31 cellular contexts compared by ENCODE assay signal in the genomic region with DNA sequence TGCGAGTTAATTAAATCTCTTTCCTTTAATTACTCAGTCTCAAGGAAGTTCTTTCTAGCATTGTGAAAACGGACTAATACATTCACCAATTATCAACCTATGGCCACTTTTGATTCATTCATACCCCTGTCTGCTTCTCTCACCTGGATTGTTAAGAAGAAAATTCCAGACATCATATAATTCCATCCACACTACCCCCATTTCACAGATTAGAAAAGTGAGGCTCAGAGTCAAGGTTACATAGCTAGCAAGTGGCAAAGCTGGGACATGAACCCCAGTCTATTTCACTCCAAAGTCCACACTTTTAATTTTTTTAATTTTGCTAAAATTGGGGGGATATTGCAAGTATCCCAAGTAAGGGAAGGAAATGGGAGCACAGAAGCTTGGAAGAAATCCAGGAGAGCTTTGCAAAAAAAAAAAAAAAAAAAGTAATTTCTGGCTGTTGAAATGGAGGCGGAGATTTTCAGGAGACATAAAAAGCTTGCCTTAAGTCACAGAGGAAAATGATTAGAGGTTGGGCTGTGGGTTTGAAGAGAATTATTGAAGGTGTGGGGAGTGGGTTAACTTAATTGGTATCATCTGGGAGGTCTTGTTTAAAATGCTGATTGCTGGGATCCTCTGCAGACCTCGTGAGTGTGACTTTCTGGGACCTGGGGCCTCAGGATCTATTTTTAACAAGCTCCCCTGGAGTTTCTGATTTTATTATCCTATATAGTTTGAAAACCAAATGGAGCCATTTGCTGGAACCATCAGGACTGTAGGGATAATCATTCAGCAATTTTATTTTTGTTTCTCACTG.
"Had no signal": no experiment of that assay in that cellular context is flagged by ENCODE, and none has a peak within 500 bp of the region (broad histone marks: within the 10 kb centered on the region; RNA-seq: fewer than 3 reads in every experiment).

No MANE protein-coding gene starts in this region.

- H3K9me3 ChIP-seq: adrenal gland, body of pancreas, breast epithelium, colonic mucosa had no signal

- H3K36me3 Mint-ChIP-seq: activated naive CD4-positive, alpha-beta T cell treated with anti-CD3 and anti-CD28 coated beads, Interleukin-2, amount 50 U/mL, for 24 hours; activated naive CD8-positive, alpha-beta T cell treated with anti-CD3 and anti-CD28 coated beads for 36 hours had no signal

- H3K27me3 Mint-ChIP-seq: activated CD8-positive, alpha-beta T cell treated with anti-CD3 and anti-CD28 coated beads for 36 hours; activated naive CD4-positive, alpha-beta T cell treated with anti-CD3 and anti-CD28 coated beads, Interleukin-2, amount 50 U/mL, for 24 hours; activated naive CD8-positive, alpha-beta T cell treated with anti-CD3 and anti-CD28 coated beads for 36 hours; activated naive CD8-positive, alpha-beta T cell treated with anti-CD3 and anti-CD28 coated beads, Interleukin-2, amount 50 U/mL, for 24 hours had no signal

- H3K9me3 Mint-ChIP-seq: activated CD8-positive, alpha-beta T cell treated with anti-CD3 and anti-CD28 coated beads for 36 hours; activated naive CD4-positive, alpha-beta T cell treated with anti-CD3 and anti-CD28 coated beads for 36 hours; activated naive CD4-positive, alpha-beta T cell treated with anti-CD3 and anti-CD28 coated beads, Interleukin-2, amount 50 U/mL, for 24 hours; activated naive CD8-positive, alpha-beta T cell treated with anti-CD3 and anti-CD28 coated beads for 36 hours; activated naive CD8-positive, alpha-beta T cell treated with anti-CD3 and anti-CD28 coated beads, Interleukin-2, amount 50 U/mL, for 24 hours; activated T-cell treated with anti-CD3 and anti-CD28 coated beads, Interleukin-2, amount 50 U/mL, for 4 hours; activated T-helper 2 cell treated with anti-CD3 and anti-CD28 coated beads, Interferon-gamma antibody, Interleukin-2, Interleukin-4, amounts not matched to agents 10 μg/mL and 5 μg/mL and 100 μg/mL, durations not matched to agents 14 hours and 24 hours and 36 hours; T-helper 2 cell treated with Interferon-gamma antibody and Interleukin-4, amounts not matched to agents 5 μg/mL and 100 μg/mL, for 36 hours had no signal

- ATAC-seq: activated CD4-positive, CD25-positive, alpha-beta regulatory T cell treated with anti-CD3 and anti-CD28 coated beads, Interleukin-2, amount 50 U/mL, for 24 hours; activated CD8-positive, alpha-beta T cell treated with anti-CD3 and anti-CD28 coated beads for 36 hours; activated naive CD8-positive, alpha-beta T cell treated with anti-CD3 and anti-CD28 coated beads, Interleukin-2, amount 50 U/mL, for 24 hours; activated T-cell treated with anti-CD3 and anti-CD28 coated beads, Interleukin-2, amount 50 U/mL, for 4 hours; body of pancreas; esophagus mucosa; T-helper 17 cell had no signal

- H3K4me1 Mint-ChIP-seq: activated B cell treated with CpG ODN at 0.5 μM for 24 hours; activated naive CD8-positive, alpha-beta T cell treated with anti-CD3 and anti-CD28 coated beads, Interleukin-2, amount 50 U/mL, for 24 hours; T-helper 17 cell had no signal

- H3K27ac Mint-ChIP-seq: activated B cell treated with CpG ODN at 0.5 μM for 24 hours; activated CD8-positive, alpha-beta T cell treated with anti-CD3 and anti-CD28 coated beads for 36 hours; activated naive CD4-positive, alpha-beta T cell treated with anti-CD3 and anti-CD28 coated beads for 36 hours; activated naive CD4-positive, alpha-beta T cell treated with anti-CD3 and anti-CD28 coated beads, Interleukin-2, amount 50 U/mL, for 24 hours; activated naive CD8-positive, alpha-beta T cell treated with anti-CD3 and anti-CD28 coated beads for 36 hours; activated naive CD8-positive, alpha-beta T cell treated with anti-CD3 and anti-CD28 coated beads, Interleukin-2, amount 50 U/mL, for 24 hours; activated T-helper 2 cell treated with anti-CD3 and anti-CD28 coated beads, Interferon-gamma antibody, Interleukin-2, Interleukin-4, amounts not matched to agents 10 μg/mL and 5 μg/mL and 100 μg/mL, durations not matched to agents 14 hours and 24 hours and 36 hours; T-helper 17 cell; T-helper 2 cell treated with Interferon-gamma antibody and Interleukin-4, amounts not matched to agents 5 μg/mL and 100 μg/mL, for 36 hours had no signal

- DNase-seq: activated B cell treated with CpG ODN at 0.5 μM for 24 hours; activated CD4-positive, alpha-beta T cell treated with anti-CD3 and anti-CD28 coated beads for 48 hours; activated CD4-positive, alpha-beta T cell treated with anti-CD3 and anti-CD28 coated beads, Interleukin-2, amount 50 U/mL, for 1 hour; activated CD4-positive, alpha-beta T cell treated with anti-CD3 and anti-CD28 coated beads, Interleukin-2, amount 50 U/mL, for 48 hours; activated CD8-positive, alpha-beta memory T cell treated with anti-CD3 and anti-CD28 coated beads for 24 hours; activated CD8-positive, alpha-beta T cell treated with anti-CD3 and anti-CD28 coated beads for 36 hours; activated effector memory CD4-positive, alpha-beta T cell treated with anti-CD3 and anti-CD28 coated beads, Interleukin-2, amount 50 U/mL, for 16 hours; activated naive CD4-positive, alpha-beta T cell treated with anti-CD3 and anti-CD28 coated beads for 36 hours; activated naive CD8-positive, alpha-beta T cell treated with anti-CD3 and anti-CD28 coated beads for 36 hours; activated naive CD8-positive, alpha-beta T cell treated with anti-CD3 and anti-CD28 coated beads, Interleukin-2, amount 50 U/mL, for 24 hours; activated T-cell treated with anti-CD3 and anti-CD28 coated beads, Interleukin-2, amount 50 U/mL, for 4 hours; adrenal gland; amygdala; aorta; body of pancreas; central memory CD4-positive, alpha-beta T cell; cerebellar nuclear complex; colonic mucosa; effector CD8-positive, alpha-beta T cell; foreskin fibroblast; head of caudate nucleus; T-helper 17 cell; T1000; WERI-Rb-1 had no signal

- H3K36me3 ChIP-seq: adrenal gland, breast epithelium, cardiac muscle cell, colonic mucosa, WERI-Rb-1 had no signal

- H3K4me3 ChIP-seq: adrenal gland, body of pancreas, breast epithelium, cardiac muscle cell, colonic mucosa had no signal

- H3K27ac ChIP-seq: adrenal gland, body of pancreas, breast epithelium, cardiac muscle cell, colonic mucosa, WERI-Rb-1 had no signal

- H3K27me3 ChIP-seq: body of pancreas, breast epithelium, cardiac muscle cell, colonic mucosa had no signal

- H3K4me1 ChIP-seq: adrenal gland, body of pancreas, breast epithelium, colonic mucosa had no signal

- H3K4me3 Mint-ChIP-seq: activated B cell treated with CpG ODN at 0.5 μM for 24 hours; activated CD8-positive, alpha-beta T cell treated with anti-CD3 and anti-CD28 coated beads for 36 hours; activated naive CD4-positive, alpha-beta T cell treated with anti-CD3 and anti-CD28 coated beads for 36 hours; activated naive CD4-positive, alpha-beta T cell treated with anti-CD3 and anti-CD28 coated beads, Interleukin-2, amount 50 U/mL, for 24 hours; activated naive CD8-positive, alpha-beta T cell treated with anti-CD3 and anti-CD28 coated beads for 36 hours; activated naive CD8-positive, alpha-beta T cell treated with anti-CD3 and anti-CD28 coated beads, Interleukin-2, amount 50 U/mL, for 24 hours; activated T-cell treated with anti-CD3 and anti-CD28 coated beads, Interleukin-2, amount 50 U/mL, for 4 hours; T-helper 17 cell; T-helper 2 cell treated with Interferon-gamma antibody and Interleukin-4, amounts not matched to agents 5 μg/mL and 100 μg/mL, for 36 hours had no signal
